Comparison of ENCODE assay signal across 9 cellular contexts in the genomic region with DNA sequence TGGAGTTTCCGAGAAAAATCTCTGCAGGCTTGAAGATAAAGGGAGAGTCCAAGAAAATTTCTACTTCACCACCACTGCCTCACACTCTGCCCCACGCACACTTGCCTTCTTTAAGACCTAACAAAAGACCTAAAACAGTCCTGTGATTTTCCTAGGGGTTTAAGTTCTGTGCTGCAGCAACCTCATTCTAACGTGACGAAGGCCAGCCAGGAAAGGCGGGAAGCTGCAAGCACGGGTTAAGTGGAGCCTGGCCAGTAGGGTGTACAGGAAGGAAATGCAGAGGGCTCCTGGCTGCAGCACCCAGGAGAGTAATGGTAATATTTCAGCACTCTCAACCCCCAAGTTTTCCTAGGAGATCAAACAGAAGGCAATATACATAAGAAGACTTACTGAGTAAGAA. TPM values are rescaled to one million over a fixed set of nuclear protein-coding genes. Genes with fewer than 3 reads are reported as not detected.
A peak's percentile ranks its signal among the peaks of the same experiment; 100 is the strongest.
DNase-seq lines count a peak whose midpoint lies in the region; ATAC-seq, FAIRE-seq and TF ChIP-seq lines count a peak whose summit lies in the region.
"Had no signal": no experiment of that assay in that cellular context is flagged by ENCODE, and none has a peak within 500 bp of the region (broad histone marks: within the 10 kb centered on the region; RNA-seq: fewer than 3 reads in every experiment).

No MANE protein-coding gene starts in this region.

- H3K36me3 ChIP-seq in CD4-positive, alpha-beta memory T cell (ENCODE audit: insufficient read depth, low read length) = no peaks in the 10 kb centered on the region
- H3K36me3 ChIP-seq in Peyer's patch = no peaks in the 10 kb centered on the region
- no peaks in the 10 kb centered on the region for H3K36me3 ChIP-seq in esophagus muscularis mucosa

- no peak overlapping the region for H3K4me3 ChIP-seq in CD4-positive, alpha-beta memory T cell (ENCODE audit: low read length in 2 of 2)
- H3K4me3 ChIP-seq in Peyer's patch (peak overlapping the region in 3 of 4 donors; percentile 52 to 83 (median 79)), esophagus muscularis mucosa (peak overlapping the region; percentile 89 to 95 (median 92))

- H3K27ac ChIP-seq in CD4-positive, alpha-beta memory T cell (ENCODE audit: low read depth, low read length) = no peak overlapping the region
- H3K27ac ChIP-seq in Peyer's patch = peak overlapping the region; percentile 40 to 88 (median 80)
- H3K27ac ChIP-seq in esophagus muscularis mucosa (replicated peaks in 1 of 4) = peak overlapping the region; percentile 92 to 95 (median 94)

- no peak for FAIRE-seq in GM19239 (lab: Jason Lieb, UNC)

- H3K4me3 Mint-ChIP-seq in CD4-positive, alpha-beta memory T cell = peak overlapping the region; percentile 79 to 96 (median 92)
- H3K4me3 Mint-ChIP-seq in nephron = peak overlapping the region; percentile 94 to 97 (median 95)

- no peak for TF ChIP-seq CTCF in Peyer's patch (IDR thresholded peaks at IDR 0.05)
- TF ChIP-seq CTCF in esophagus muscularis mucosa (IDR thresholded peaks at IDR 0.05) = no peak
- no peak for TF ChIP-seq CTCF in nephron (IDR thresholded peaks at IDR 0.05; ENCODE audit: unreplicated experiment in 3 of 3)

- POLR2A ChIA-PET in CD4-positive, alpha-beta memory T cell (lab: Charles Lee; ENCODE audit: partially characterized antibody) = no interaction called here

- H3K27me3 ChIP-seq in CD4-positive, alpha-beta memory T cell (ENCODE audit: insufficient read depth, low read length) = no peaks in the 10 kb centered on the region
- H3K27me3 ChIP-seq in Peyer's patch (no peaks in the 10 kb centered on the region), esophagus muscularis mucosa (no peaks in the 10 kb centered on the region)

- 4% methylated on average over 6 of the region's 6 CpGs for WGBS in esophagus muscularis mucosa

- no peak for DNase-seq in CD4-positive, alpha-beta memory T cell
- DNase-seq in Peyer's patch (no peak), esophagus muscularis mucosa (ENCODE audit: extremely low spot score) (no peak), HT-29 (ENCODE audit: low spot score) (no peak), GM19239 (ENCODE audit: insufficient read length, low spot score) (no peak), GM19240 (ENCODE audit: insufficient read length, low spot score) (no peak)

- CTCF ChIA-PET in CD4-positive, alpha-beta memory T cell (lab: Charles Lee; ENCODE audit: partially characterized antibody) = no interaction called here

- no peaks in the 10 kb centered on the region for H3K36me3 Mint-ChIP-seq in CD4-positive, alpha-beta memory T cell
- peaks cover 6% of the 10 kb centered on the region for H3K36me3 Mint-ChIP-seq in nephron (ENCODE audit: low read depth)

- TF ChIP-seq POLR2A in Peyer's patch (IDR thresholded peaks at IDR 0.05) (no peak), esophagus muscularis mucosa (IDR thresholded peaks at IDR 0.05; ENCODE audit: low read depth) (no peak)

- intact Hi-C loops in CD4-positive, alpha-beta memory T cell (cut with micrococcal nuclease) = no loop called here
- intact Hi-C loops in esophagus muscularis mucosa (cut with DNase I) = no loop called here

- H3K27me3 Mint-ChIP-seq in CD4-positive, alpha-beta memory T cell = peaks cover 6 to 7% of the 10 kb centered on the region in 2 donors
- peaks cover 4% of the 10 kb centered on the region for H3K27me3 Mint-ChIP-seq in nephron (ENCODE audit: low read depth)

- no peaks in the 10 kb centered on the region for H3K9me3 ChIP-seq in CD4-positive, alpha-beta memory T cell (ENCODE audit: control insufficient read depth in 1 of 2, low read length in 2 of 2)
- H3K9me3 ChIP-seq in Peyer's patch (no peaks in the 10 kb centered on the region), esophagus muscularis mucosa (no peaks in the 10 kb centered on the region)

- peak overlapping the region; percentile 24 to 97 (median 93) for H3K27ac Mint-ChIP-seq in CD4-positive, alpha-beta memory T cell
- H3K27ac Mint-ChIP-seq in nephron = peak overlapping the region; percentile 95 to 99 (median 97)

- H3K9me3 Mint-ChIP-seq in CD4-positive, alpha-beta memory T cell = peaks cover 0 to 10% (median 5%) of the 10 kb centered on the region in 8 donors
- H3K9me3 Mint-ChIP-seq in nephron = peaks cover 5% of the 10 kb centered on the region

- TF ChIP-seq EP300 in esophagus muscularis mucosa (IDR thresholded peaks at IDR 0.05) = no peak

- peaks cover 19 to 30% (median 25%) of the 10 kb centered on the region in 4 donors for H3K4me1 Mint-ChIP-seq in CD4-positive, alpha-beta memory T cell
- H3K4me1 Mint-ChIP-seq in nephron = peaks cover 41% of the 10 kb centered on the region

- peaks cover 22% of the 10 kb centered on the region for H3K4me1 ChIP-seq in CD4-positive, alpha-beta memory T cell (ENCODE audit: insufficient read depth, low read length)
- peaks cover 0 to 19% (median 5%) of the 10 kb centered on the region in 4 donors for H3K4me1 ChIP-seq in Peyer's patch
- peaks cover 19 to 44% (median 36%) of the 10 kb centered on the region in 4 donors for H3K4me1 ChIP-seq in esophagus muscularis mucosa

- ATAC-seq in HG02981 (IDR thresholded peaks at IDR 0.05; ENCODE audit: unreplicated experiment) = no peak
- ATAC-seq: HCT116 had no signal

RNA-seq across cellular contexts. Expression of a gene that starts 1.5 kb away (rescaled TPM):
- total RNA-seq in CD4-positive, alpha-beta memory T cell = 1 to 10 TPM; 1.9 TPM
- 1 to 10 TPM; 1.0 to 2.7 TPM for polyA plus RNA-seq in CD4-positive, alpha-beta memory T cell
- 10 to 100 TPM in 1 of 4 donors, 1 to 10 TPM in 3; 7.7 to 34.7 (median 8.4) TPM for total RNA-seq in Peyer's patch
- total RNA-seq in esophagus muscularis mucosa = 10 to 100 TPM; 12.4 to 21.9 (median 17.5) TPM
- 0.29 and 2.1 TPM in 2 replicates for total RNA-seq in HT-29 (2014; rRNA removed; shearing (Covaris generic))

Comparison
In these comparisons a context has a peak if more than half of its experiments do, and no peak if none do; other contexts are left out.
1. H3K4me3 ChIP-seq: peak in Peyer's patch (3 of 4) and esophagus muscularis mucosa (4 of 4); none in CD4-positive, alpha-beta memory T cell (0 of 2).